Comparison of ENCODE assay signal across 21 cellular contexts in genomic region chrX:46407753-46408130, GRCh38.
DNase-seq lines count a peak whose midpoint lies in the region; ATAC-seq and TF ChIP-seq lines count a peak whose summit lies in the region.
"Had no signal": no experiment of that assay in that cellular context is flagged by ENCODE, and none has a peak within 500 bp of the region (broad histone marks: within the 10 kb centered on the region; RNA-seq: fewer than 3 reads in every experiment).

No MANE protein-coding gene starts in this region.

- H3K4me2 ChIP-seq in GM23248 (ENCODE audit: unreplicated experiment), result no peak overlapping the region

- in situ Hi-C loops in GM23248 (cut with MboI), result loop anchor here (25.0 kb wide), 1 partner anchor 1070 kb away; no protein-coding TSS in a partner anchor

- H3K27me3 Mint-ChIP-seq in endodermal cell (ENCODE audit: insufficient read depth), result no peaks in the 10 kb centered on the region
- H3K27me3 Mint-ChIP-seq: activated B cell treated with CpG ODN at 0.5 μM for 24 hours; activated CD4-positive, alpha-beta memory T cell treated with anti-CD3 and anti-CD28 coated beads for 36 hours; stimulated activated memory B cell treated with anti-CD40 and anti-IgM and Interleukin-4, amounts not matched to agents 10 μg/mL and 1 μg/mL and 100 μg/mL, for 72 hours had no signal

- no peaks in the 10 kb centered on the region for H3K79me2 ChIP-seq in GM23248 (ENCODE audit: insufficient read depth)

- H3K4me1 Mint-ChIP-seq in endodermal cell, result no peaks in the 10 kb centered on the region
- H3K4me1 Mint-ChIP-seq: activated B cell treated with CpG ODN at 0.5 μM for 24 hours; stimulated activated memory B cell treated with anti-CD40 and anti-IgM and Interleukin-4, amounts not matched to agents 10 μg/mL and 1 μg/mL and 100 μg/mL, for 72 hours had no signal

- peaks cover 9% of the 10 kb centered on the region; the same call in 1 of the 2 replicates for H3K4me1 ChIP-seq in GM23248 (ENCODE audit: insufficient read depth)
- H3K4me1 ChIP-seq in endodermal cell (ENCODE audit: control insufficient read depth, insufficient read depth, low read length), result no peaks in the 10 kb centered on the region
- H3K4me1 ChIP-seq: BE2C had no signal

- no peak for TF ChIP-seq CTCF in endodermal cell (conservative IDR thresholded peaks at IDR 0.05)

- ATAC-seq in GM19023 (IDR thresholded peaks at IDR 0.05; ENCODE audit: unreplicated experiment), result no peak
- no peak for ATAC-seq in esophagus mucosa
- ATAC-seq: HCT116; stimulated activated memory B cell treated with anti-CD40 and anti-IgM and Interleukin-4, amounts not matched to agents 10 μg/mL and 1 μg/mL and 100 μg/mL, for 72 hours had no signal

- H3F3A ChIP-seq in GM23248 (ENCODE audit: insufficient read depth), result no peaks in the 10 kb centered on the region

- no peak overlapping the region for H3K4me3 Mint-ChIP-seq in endodermal cell
- H3K4me3 Mint-ChIP-seq: activated B cell treated with CpG ODN at 0.5 μM for 24 hours; activated CD4-positive, alpha-beta memory T cell treated with anti-CD3 and anti-CD28 coated beads for 36 hours; stimulated activated memory B cell treated with anti-CD40 and anti-IgM and Interleukin-4, amounts not matched to agents 10 μg/mL and 1 μg/mL and 100 μg/mL, for 72 hours had no signal

- no peaks in the 10 kb centered on the region for H3K9me2 ChIP-seq in GM23248 (ENCODE audit: insufficient read depth)

- H3K4me3 ChIP-seq in GM23248 (no peak overlapping the region), endodermal cell (ENCODE audit: low read length) (no peak overlapping the region)
- H3K4me3 ChIP-seq: dorsolateral prefrontal cortex, lung had no signal

- H3K36me3 Mint-ChIP-seq in endodermal cell (ENCODE audit: low read depth), result no peaks in the 10 kb centered on the region
- H3K36me3 Mint-ChIP-seq: activated CD4-positive, alpha-beta memory T cell treated with anti-CD3 and anti-CD28 coated beads for 36 hours; stimulated activated memory B cell treated with anti-CD40 and anti-IgM and Interleukin-4, amounts not matched to agents 10 μg/mL and 1 μg/mL and 100 μg/mL, for 72 hours had no signal

- H2AFZ ChIP-seq in GM23248, result peak overlapping the region; percentile 47

- H3K9me3 ChIP-seq in GM23248 (ENCODE audit: low read depth) (no peaks in the 10 kb centered on the region), endodermal cell (ENCODE audit: control insufficient read depth, low read length) (no peaks in the 10 kb centered on the region)
- H3K9me3 ChIP-seq: BE2C had no signal

- WGBS in GM23248 (ENCODE audit: low coverage in 1 of 2, low lambda C conversion rate in 2 of 2, missing lambda C conversion rate in 2 of 2), 2 experiments, result 9 to 17% methylated on average over 2 of the region's 2 CpGs
- 91% methylated on average over 2 of the region's 2 CpGs; no CpG with 5 or more reads in 1 of the 2 experiments for WGBS in endodermal cell (ENCODE audit: insufficient coverage in 1 of 2, insufficient read length in 1 of 2), 2 experiments

- H3K27me3 ChIP-seq in GM23248 (replicated peaks; ENCODE audit: insufficient read depth), result no peaks in the 10 kb centered on the region
- H3K27me3 ChIP-seq in endodermal cell (ENCODE audit: control insufficient read depth, insufficient read depth, low read length, poor library complexity, severe bottlenecking), result no peaks in the 10 kb centered on the region
- H3K27me3 ChIP-seq: BE2C had no signal

- H3K9me3 Mint-ChIP-seq in endodermal cell, result peaks cover 31% of the 10 kb centered on the region
- H3K9me3 Mint-ChIP-seq: activated B cell treated with CpG ODN at 0.5 μM for 24 hours; activated CD4-positive, alpha-beta memory T cell treated with anti-CD3 and anti-CD28 coated beads for 36 hours; stimulated activated memory B cell treated with anti-CD40 and anti-IgM and Interleukin-4, amounts not matched to agents 10 μg/mL and 1 μg/mL and 100 μg/mL, for 72 hours had no signal

- no peaks in the 10 kb centered on the region for H3K36me3 ChIP-seq in GM23248 (ENCODE audit: low read depth)
- no peaks in the 10 kb centered on the region for H3K36me3 ChIP-seq in endodermal cell (ENCODE audit: control insufficient read depth, insufficient read depth, low read length)
- H3K36me3 ChIP-seq: BE2C had no signal

- DNase-seq in GM23248 (peak; percentile 44), amniotic epithelial cell (ENCODE audit: low read depth) (peak; percentile 71), foreskin melanocyte (peak; percentile 9), GM19238 (ENCODE audit: insufficient read length, low spot score) (no peak), endodermal cell (no peak)
- DNase-seq: activated B cell treated with CpG ODN at 0.5 μM for 24 hours; activated CD4-positive, alpha-beta memory T cell treated with anti-CD3 and anti-CD28 coated beads for 36 hours; activated gamma-delta T cell treated with Interleukin-2 at 50 U/mL for 16 hours; BE2C; Calu3; dorsolateral prefrontal cortex; islet precursor cell; KG1; MV-4-11; NCI-H524 treated with DMSO at 0.1 percent for 48 hours; small intestine had no signal

- H3K27ac Mint-ChIP-seq in endodermal cell, result no peak overlapping the region
- H3K27ac Mint-ChIP-seq: activated B cell treated with CpG ODN at 0.5 μM for 24 hours; activated CD4-positive, alpha-beta memory T cell treated with anti-CD3 and anti-CD28 coated beads for 36 hours; stimulated activated memory B cell treated with anti-CD40 and anti-IgM and Interleukin-4, amounts not matched to agents 10 μg/mL and 1 μg/mL and 100 μg/mL, for 72 hours had no signal

- H3K27ac ChIP-seq in GM23248 (no peak overlapping the region), endodermal cell (ENCODE audit: low read depth, low read length) (no peak overlapping the region)

- H4K20me1 ChIP-seq in GM23248 (ENCODE audit: insufficient read depth), result no peaks in the 10 kb centered on the region

- no peak overlapping the region for H3K9ac ChIP-seq in GM23248
- no peak overlapping the region for H3K9ac ChIP-seq in endodermal cell (ENCODE audit: extremely low read depth, low read length, poor library complexity, severe bottlenecking)

Comparison
In these comparisons a context has a peak if more than half of its experiments do, and no peak if none do; other contexts are left out.
1. DNase-seq: peak in GM23248 (single experiment), amniotic epithelial cell (single experiment) and foreskin melanocyte (single experiment); none in GM19238 (single experiment) and endodermal cell (single experiment).